Comparison of ENCODE assay signal across 8 cellular contexts in the genomic region with DNA sequence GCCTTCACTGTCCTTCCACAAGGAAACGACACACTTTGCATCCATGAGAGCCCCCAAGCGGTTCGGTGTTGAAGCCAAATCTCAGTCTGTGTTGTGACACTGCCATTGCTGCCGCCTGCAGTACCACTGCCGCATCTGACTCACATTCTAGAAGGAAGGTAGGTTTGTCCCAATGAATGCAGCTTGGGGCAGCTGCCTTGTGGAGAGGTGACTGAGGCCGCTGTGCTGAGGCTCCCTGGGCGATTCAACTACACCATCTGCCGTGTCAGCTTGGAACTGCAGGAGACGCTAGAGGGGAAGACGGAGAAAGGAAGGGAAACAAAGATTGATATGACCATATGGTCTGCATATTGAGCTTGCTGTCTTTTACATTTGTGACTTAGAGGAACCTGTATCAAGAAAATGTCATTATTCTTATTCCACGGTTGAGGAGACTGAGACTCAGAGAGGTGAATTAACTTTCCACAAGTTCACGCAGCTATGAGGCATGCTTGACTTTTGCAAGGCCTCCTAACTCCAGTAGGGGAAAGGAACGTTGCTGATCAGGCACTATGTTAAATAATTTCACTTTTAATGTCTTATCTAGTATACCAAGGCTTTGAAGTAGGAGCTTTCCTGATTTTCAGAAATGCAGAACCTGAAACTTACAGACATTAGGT. TPM values are rescaled to one million over a fixed set of nuclear protein-coding genes. Genes with fewer than 3 reads are reported as not detected.
DNase-seq lines count a peak whose midpoint lies in the region; ATAC-seq and TF ChIP-seq lines count a peak whose summit lies in the region.

No MANE protein-coding gene starts in this region.

- H3K4me1 Mint-ChIP-seq in Calu3 (ENCODE audit: low read depth, unreplicated experiment): no peaks in the 10 kb centered on the region
- peaks cover 4% of the 10 kb centered on the region for H3K4me1 Mint-ChIP-seq in memory B cell

- peak; percentile 98 for TF ChIP-seq CTCF in Calu3 (IDR thresholded peaks at IDR 0.05; ENCODE audit: unreplicated experiment)

- DNase-seq in Calu3 (peak; percentile 89), NCI-H82 (lab: John Stamatoyannopoulos, UW) (peak; percentile 98), memory B cell (ENCODE audit: low spot score in 2 of 2) (peak; percentile 56 to 67)
- peak; percentile 78 to 81 for DNase-seq in activated CD4-positive, alpha-beta T cell treated with anti-CD3 and anti-CD28 coated beads, Interleukin-2, amount 50 U/mL, for 48 hours
- peak; percentile 41 for DNase-seq in effector CD4-positive, alpha-beta T cell
- DNase-seq in stimulated activated CD8-positive, alpha-beta memory T cell treated with anti-CD3 and anti-CD28 coated beads, Interleukin-4, amount 100 ng/mL, for 24 hours (ENCODE audit: low read depth): peak; percentile 55

- intact Hi-C loops in Calu3 (cut with micrococcal nuclease; ENCODE audit: unreplicated experiment): loop anchor here (2.0 kb wide), 3 partner anchors 94 to 318 kb away; no protein-coding TSS in a partner anchor

- H3K36me3 Mint-ChIP-seq in Calu3 (ENCODE audit: insufficient read depth, unreplicated experiment): no peaks in the 10 kb centered on the region
- H3K36me3 Mint-ChIP-seq in memory B cell: no peaks in the 10 kb centered on the region

- no peaks in the 10 kb centered on the region for H3K27me3 Mint-ChIP-seq in Calu3 (ENCODE audit: unreplicated experiment)
- H3K27me3 Mint-ChIP-seq in memory B cell: peaks cover 6% of the 10 kb centered on the region

- peak; percentile 99 for ATAC-seq in GM21360 (IDR thresholded peaks at IDR 0.05; ENCODE audit: unreplicated experiment)
- ATAC-seq in HG03575 (IDR thresholded peaks at IDR 0.05; ENCODE audit: extremely low read depth, insufficient number of reproducible peaks, low FRiP score, unreplicated experiment): peak; percentile 61
- peak; percentile 91 for ATAC-seq in memory B cell (ENCODE audit: low read depth)

- H3K9me3 Mint-ChIP-seq in Calu3 (ENCODE audit: low read depth, unreplicated experiment) (no peaks in the 10 kb centered on the region), memory B cell (no peaks in the 10 kb centered on the region)

- CTCF ChIA-PET in Calu3 (lab: Charles Lee): interaction anchor here (0.5 to 2.2 kb wide), 24 partner anchors 8 to 634 kb away, joined by 3 to 117 read pairs (median 4); a partner anchor contains a TSS

- no TSS peak for BruUV-seq in Calu3 (replicated peaks; lab: Mats Ljungman, UMichigan)

- H3K27ac Mint-ChIP-seq in Calu3 (ENCODE audit: unreplicated experiment) (no peak overlapping the region), memory B cell (no peak overlapping the region)

- no peak overlapping the region for H3K4me3 Mint-ChIP-seq in Calu3 (ENCODE audit: low read depth, unreplicated experiment)
- H3K4me3 Mint-ChIP-seq in memory B cell: no peak overlapping the region

RNA-seq across cellular contexts. Expression of a gene that starts 43.5 kb away (rescaled TPM):
- total RNA-seq in Calu3 (2022): 159 and 174 TPM in 2 replicates

Comparison
In these comparisons a context has a peak if more than half of its experiments do, and no peak if none do; other contexts are left out.
1. Peak in every context shown above with its lines: DNase-seq and ATAC-seq.
2. DNase-seq: peak in every context shown above with its lines; median percentile 98 in NCI-H82; 89 in Calu3; 80 in activated CD4-positive, alpha-beta T cell treated with anti-CD3 and anti-CD28 coated beads, Interleukin-2, amount 50 U/mL, for 48 hours; 62 in memory B cell; 55 in stimulated activated CD8-positive, alpha-beta memory T cell treated with anti-CD3 and anti-CD28 coated beads, Interleukin-4, amount 100 ng/mL, for 24 hours; 41 in effector CD4-positive, alpha-beta T cell.